10 cellular contexts compared by ENCODE assay signal in the genomic region with DNA sequence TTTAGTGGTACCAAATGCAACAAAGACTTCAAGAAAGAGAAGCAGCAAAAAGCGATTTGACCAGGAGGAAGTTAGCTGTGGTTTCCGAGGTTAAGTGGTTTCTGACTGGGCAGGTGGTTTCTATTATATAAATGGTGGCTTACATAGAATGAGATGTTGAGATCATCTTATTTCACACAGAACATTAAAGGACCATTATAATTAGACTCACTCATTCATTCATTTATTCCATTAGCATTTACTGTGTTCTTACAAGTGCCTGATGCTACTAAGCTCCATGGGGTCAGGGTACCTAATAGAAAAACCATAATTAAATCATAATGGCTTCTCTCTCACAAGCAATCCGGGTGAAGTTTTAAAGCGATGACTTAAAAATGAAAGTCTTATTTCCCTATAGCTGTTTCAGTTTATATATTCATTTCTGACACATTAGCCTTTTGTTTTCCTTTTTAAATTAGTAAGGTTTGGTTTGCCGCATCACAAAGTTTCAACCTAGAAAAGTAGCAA. TPM values are rescaled to one million over a fixed set of nuclear protein-coding genes. Genes with fewer than 3 reads are reported as not detected.
DNase-seq lines count a peak whose midpoint lies in the region; ATAC-seq and TF ChIP-seq lines count a peak whose summit lies in the region.
"Had no signal": no experiment of that assay in that cellular context is flagged by ENCODE, and none has a peak within 500 bp of the region (broad histone marks: within the 10 kb centered on the region; RNA-seq: fewer than 3 reads in every experiment).

No MANE protein-coding gene starts in this region.

- H3K4me1 Mint-ChIP-seq in activated B cell treated with CpG ODN at 0.5 μM for 24 hours, result peaks cover 13% of the 10 kb centered on the region

- no peak overlapping the region for H3K4me2 ChIP-seq in Karpas-422 (ENCODE audit: low read depth, low read length, poor library complexity, severe bottlenecking)

- H3K27ac ChIP-seq in Karpas-422 (ENCODE audit: low read length), result no peak overlapping the region
- H3K27ac ChIP-seq: uterus had no signal

- no peaks in the 10 kb centered on the region for H3K9me3 Mint-ChIP-seq in activated B cell treated with CpG ODN at 0.5 μM for 24 hours

- H3K4me1 ChIP-seq in Karpas-422 (ENCODE audit: low read length), result no peaks in the 10 kb centered on the region
- H3K4me1 ChIP-seq: uterus had no signal

- no peak for TF ChIP-seq CTCF in GM12865 (IDR thresholded peaks at IDR 0.05; ENCODE audit: insufficient read depth, low read depth, low read length, missing control alignments)
- TF ChIP-seq CTCF in activated B cell treated with CpG ODN at 0.5 μM for 24 hours (IDR thresholded peaks at IDR 0.05), result no peak

- H3K9me2 ChIP-seq in Karpas-422 (replicated peaks; ENCODE audit: insufficient read depth, low read length), result no peaks in the 10 kb centered on the region

- H3K4me3 Mint-ChIP-seq in activated B cell treated with CpG ODN at 0.5 μM for 24 hours, result peak overlapping the region; percentile 46

- CTCF ChIA-PET in activated B cell treated with CpG ODN at 0.5 μM for 24 hours (lab: Charles Lee), result interaction anchor here (1.7 to 2.3 kb wide), 2 partner anchors 11 to 19 kb away, joined by 5 to 8 read pairs; no protein-coding TSS in a partner anchor

- no peaks in the 10 kb centered on the region for H3K79me2 ChIP-seq in Karpas-422 (ENCODE audit: low read length)

- intact Hi-C loops in activated B cell treated with CpG ODN at 0.5 μM for 24 hours (cut with micrococcal nuclease), result loop anchor here (1.0 to 2.0 kb wide), 3 partner anchors 10 to 19 kb away; partner anchors contain the start of gene TSPAN6
- intact Hi-C loops in cardiac septum (cut with DNase I), result no loop called here

- POLR2A ChIA-PET in activated B cell treated with CpG ODN at 0.5 μM for 24 hours (lab: Charles Lee), result no interaction called here

- no peaks in the 10 kb centered on the region for H3K27me3 ChIP-seq in Karpas-422 (ENCODE audit: low read length)
- H3K27me3 ChIP-seq: uterus had no signal

- H3K9me3 ChIP-seq in Karpas-422 (ENCODE audit: low read length), result no peaks in the 10 kb centered on the region
- H3K9me3 ChIP-seq: uterus had no signal

- H4K20me1 ChIP-seq in Karpas-422 (ENCODE audit: insufficient read depth, low read depth, low read length), result no peaks in the 10 kb centered on the region

- H3K4me3 ChIP-seq in GM12865 (ENCODE audit: low read depth, low read length), result no peak overlapping the region
- no peak overlapping the region for H3K4me3 ChIP-seq in Karpas-422 (ENCODE audit: low read length)
- H3K4me3 ChIP-seq: uterus had no signal

- H3K36me3 Mint-ChIP-seq in activated B cell treated with CpG ODN at 0.5 μM for 24 hours (ENCODE audit: low read depth), result no peaks in the 10 kb centered on the region

- peak overlapping the region; percentile 46 for H3K27ac Mint-ChIP-seq in activated B cell treated with CpG ODN at 0.5 μM for 24 hours

- no peaks in the 10 kb centered on the region for H3K36me3 ChIP-seq in Karpas-422 (ENCODE audit: insufficient read depth, low read length)
- H3K36me3 ChIP-seq: uterus had no signal

- H2AFZ ChIP-seq in Karpas-422 (ENCODE audit: low read length), result no peak overlapping the region

- DNase-seq in GM12865 (ENCODE audit: low read depth) (peak; percentile 80), activated B cell treated with CpG ODN at 0.5 μM for 24 hours (no peak), cardiac septum (ENCODE audit: low spot score) (no peak), Karpas-422 (no peak), midbrain (lab: John Stamatoyannopoulos, UW) (no peak), NCI-H526 treated with DMSO at 0.1 percent for 48 hours (lab: John Stamatoyannopoulos, UW) (no peak)
- DNase-seq: NCI-H446 treated with DMSO at 0.1 percent for 48 hours, uterus had no signal

- ATAC-seq in GM19455 (IDR thresholded peaks at IDR 0.05; ENCODE audit: unreplicated experiment) (peak; percentile 91), HG03135 (IDR thresholded peaks at IDR 0.05; ENCODE audit: unreplicated experiment) (peak; percentile 90), activated B cell treated with CpG ODN at 0.5 μM for 24 hours (ENCODE audit: low read depth) (peak; percentile 73)

- H3K27me3 Mint-ChIP-seq in activated B cell treated with CpG ODN at 0.5 μM for 24 hours, result no peaks in the 10 kb centered on the region

- no peak overlapping the region for H3K9ac ChIP-seq in Karpas-422 (ENCODE audit: low read length)

RNA-seq across cellular contexts. Expression of gene TSPAN6, which starts 10.6 kb away (rescaled TPM):
- total RNA-seq in activated B cell treated with CpG ODN at 0.5 μM for 24 hours (0.07 and 0.12 TPM in 2 replicates), cardiac septum (3.0 TPM)
- not detected in 2 replicates for total RNA-seq in Karpas-422 (2014; rRNA removed; shearing (Covaris generic); ENCODE audit: low replicate concordance)

RNA-seq across cellular contexts. Expression of gene SRPX2, which starts 18.0 kb away (rescaled TPM):
- total RNA-seq in activated B cell treated with CpG ODN at 0.5 μM for 24 hours, result not detected in 2 replicates
- total RNA-seq in cardiac septum, result 14.2 TPM
- total RNA-seq in Karpas-422 (2014; rRNA removed; shearing (Covaris generic); ENCODE audit: low replicate concordance), result not detected in 2 replicates

RNA-seq across cellular contexts. Expression of gene TNMD, which starts 41.3 kb away (rescaled TPM):
- total RNA-seq in activated B cell treated with CpG ODN at 0.5 μM for 24 hours, result not detected in 2 replicates
- total RNA-seq in cardiac septum, result 2.6 TPM
- total RNA-seq in Karpas-422 (2014; rRNA removed; shearing (Covaris generic); ENCODE audit: low replicate concordance), result not detected in 2 replicates

Comparison
In these comparisons a context has a peak if more than half of its experiments do, and no peak if none do; other contexts are left out.
1. RNA of gene SRPX2, which starts 18.0 kb away (total RNA-seq): 14.2 TPM in cardiac septum (single experiment); not detected in activated B cell treated with CpG ODN at 0.5 μM for 24 hours and not detected in Karpas-422; every median in the first group is over 10 times any median in the second.
2. Peak in every context shown above with its lines, with median percentiles within 50 percentile points of each other: ATAC-seq.